ENCODE assay signal across 20 cellular contexts in the genomic region with DNA sequence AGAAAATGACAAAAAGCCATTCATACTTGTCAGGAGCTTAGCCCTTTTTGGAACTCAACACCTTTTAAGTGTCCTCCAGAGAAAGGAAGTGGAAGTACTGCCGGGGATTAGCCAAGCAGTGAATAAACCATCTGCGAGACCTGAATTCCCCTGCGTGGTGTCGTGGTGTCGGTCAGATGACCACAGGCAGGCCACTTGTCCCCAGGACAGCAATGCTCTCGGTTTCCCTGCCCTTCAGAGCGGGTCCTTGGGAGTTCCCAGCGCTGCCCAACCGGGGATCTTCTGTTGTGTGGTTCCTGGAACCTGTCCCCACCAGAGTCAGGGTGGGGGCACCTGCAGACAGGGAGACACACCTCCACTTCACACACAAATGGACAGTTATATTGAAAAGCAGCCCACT. TPM values are rescaled to one million over a fixed set of nuclear protein-coding genes. Genes with fewer than 3 reads are reported as not detected.
DNase-seq lines count a peak whose midpoint lies in the region; ATAC-seq, FAIRE-seq and TF ChIP-seq lines count a peak whose summit lies in the region.
"Had no signal": no experiment of that assay in that cellular context is flagged by ENCODE, and none has a peak within 500 bp of the region (broad histone marks: within the 10 kb centered on the region; RNA-seq: fewer than 3 reads in every experiment).

No MANE protein-coding gene starts in this region.

- no peaks in the 10 kb centered on the region for H3K27me3 Mint-ChIP-seq in stimulated activated naive CD8-positive, alpha-beta T cell treated with anti-CD3 and anti-CD28 coated beads, Interleukin-15, amount 100 ng/mL, for 72 hours

- RAD21 ChIA-PET in GM12878 (lab: Charles Lee; ENCODE audit: unreplicated experiment): interaction anchor here (0.6 to 2.1 kb wide), 5 partner anchors 9 to 1916 kb away, joined by 3 to 8 read pairs (median 3); no protein-coding TSS in a partner anchor

- POLR2A ChIA-PET in GM12878 (lab: Charles Lee): interaction anchor here (0.5 to 3.6 kb wide), 6 partner anchors 11 to 110 kb away, joined by 3 to 19 read pairs (median 4); no protein-coding TSS in a partner anchor

- no peaks in the 10 kb centered on the region for H3K9me3 ChIP-seq in GM12878 (replicated peaks; ENCODE audit: control insufficient read depth, insufficient read depth, low read length)
- H3K9me3 ChIP-seq in skeletal muscle tissue (ENCODE audit: control insufficient read depth in 3 of 3, low read length in 3 of 3): no peaks in the 10 kb centered on the region
- no peaks in the 10 kb centered on the region for H3K9me3 ChIP-seq in aorta (ENCODE audit: control insufficient read depth, low read length)
- H3K9me3 ChIP-seq: tibial nerve had no signal

- CTCF ChIA-PET in GM12878 (lab: Yijun Ruan, JAX): interaction anchor here (0.9 to 7.9 kb wide), 8 partner anchors 9 to 82 kb away, joined by 3 to 46 read pairs (median 10); no protein-coding TSS in a partner anchor

- H3K79me2 ChIP-seq in GM12878 (ENCODE audit: control insufficient read depth, insufficient read depth, low read length): no peaks in the 10 kb centered on the region; the same call in 1 of the 2 replicates

- no peaks in the 10 kb centered on the region for H3K36me3 ChIP-seq in GM12878 (ENCODE audit: control insufficient read depth in 2 of 2, insufficient read depth in 2 of 2, low read length in 1 of 2)
- no peaks in the 10 kb centered on the region for H3K36me3 ChIP-seq in skeletal muscle tissue (ENCODE audit: control insufficient read depth in 3 of 3, insufficient read depth in 3 of 3, low read length in 3 of 3)
- H3K36me3 ChIP-seq in aorta (ENCODE audit: control insufficient read depth in 1 of 2, insufficient read depth in 2 of 2, low read length in 1 of 2): peaks cover 0 to 1% of the 10 kb centered on the region in 2 donors

- H3K27me3 ChIP-seq in GM12878 (replicated peaks in 1 of 2; ENCODE audit: control insufficient read depth in 2 of 2, insufficient read depth in 2 of 2, low read length in 1 of 2) (no peaks in the 10 kb centered on the region), skeletal muscle tissue (ENCODE audit: control insufficient read depth in 3 of 3, insufficient read depth in 3 of 3, low read length in 3 of 3) (no peaks in the 10 kb centered on the region), aorta (ENCODE audit: control insufficient read depth in 1 of 2, insufficient read depth in 2 of 2, low read length in 1 of 2) (no peaks in the 10 kb centered on the region)
- H3K27me3 ChIP-seq: foreskin keratinocyte, tibial nerve had no signal

- BruUV-seq in GM12878 (replicated peaks; lab: Mats Ljungman, UMichigan): no TSS peak

- SMC1A ChIA-PET in GM12878 (lab: Charles Lee; ENCODE audit: uncharacterized antibody, unreplicated experiment): interaction anchor here (1.2 to 4.2 kb wide), 4 partner anchors 8 to 43 kb away, joined by 4 to 23 read pairs (median 12); a partner anchor contains a TSS

- no peak for DNase-seq in GM12892 (ENCODE audit: insufficient read length)
- DNase-seq in GM12878 (ENCODE audit: low read depth, low spot score): peak; percentile 69
- no peak for DNase-seq in aorta
- DNase-seq in DMS114 treated with DMSO at 0.1 percent for 48 hours (lab: John Stamatoyannopoulos, UW; ENCODE audit: unreplicated experiment): no peak
- no peak for DNase-seq in activated T-cell treated with anti-CD3 and anti-CD28 coated beads, Interleukin-2, amount 50 U/mL, for 48 hours
- no peak for DNase-seq in stimulated activated naive CD8-positive, alpha-beta T cell treated with anti-CD3 and anti-CD28 coated beads, Interleukin-15, amount 100 ng/mL, for 72 hours
- DNase-seq: activated effector memory CD4-positive, alpha-beta T cell treated with anti-CD3 and anti-CD28 coated beads, Interleukin-2, amount 50 U/mL, for 16 hours; anterior cingulate cortex; CD8-positive, alpha-beta T cell; foreskin keratinocyte; natural killer cell; NCI-H748 treated with DMSO at 0.1 percent for 48 hours; stimulated activated CD4-positive, alpha-beta T cell treated with anti-CD3 and anti-CD28 coated beads, Interleukin-2, amount 100 ng/mL, for 24 hours had no signal

- H2AFZ ChIP-seq in GM12878 (ENCODE audit: control insufficient read depth, low read depth, low read length): no peak overlapping the region
- H2AFZ ChIP-seq: GM23338 had no signal

- TF ChIP-seq EP300 in GM12878 (IDR thresholded peaks at IDR 0.05; ENCODE audit: borderline replicate concordance in 1 of 2, control insufficient read depth in 1 of 2, low read depth in 2 of 2, low read length in 2 of 2): peak; percentile 80 to 88

- no peaks in the 10 kb centered on the region; the same call in 1 of the 2 replicates for H4K20me1 ChIP-seq in GM12878 (ENCODE audit: control insufficient read depth, insufficient read depth)

- H3K4me1 ChIP-seq in GM12878 (ENCODE audit: control insufficient read depth, insufficient read depth, low read length): peaks cover 37% of the 10 kb centered on the region
- peaks cover 19 to 41% (median 33%) of the 10 kb centered on the region in 3 donors for H3K4me1 ChIP-seq in skeletal muscle tissue (ENCODE audit: control insufficient read depth in 3 of 3, insufficient read depth in 3 of 3, low read length in 3 of 3)
- H3K4me1 ChIP-seq in aorta (ENCODE audit: control insufficient read depth in 1 of 2, insufficient read depth in 2 of 2, low read length in 2 of 2): no peaks in the 10 kb centered on the region

- H3K9ac ChIP-seq in GM12878 (ENCODE audit: control insufficient read depth, insufficient read depth, low read length): no peak overlapping the region
- peak overlapping the region in 1 of 3 donors; percentile 33 for H3K9ac ChIP-seq in skeletal muscle tissue (ENCODE audit: low read depth in 1 of 3, low read length in 3 of 3)

- ATAC-seq in GM21381 (IDR thresholded peaks at IDR 0.05; ENCODE audit: unreplicated experiment) (peak; percentile 59), GM12878 (peak; percentile 74), aorta (ENCODE audit: low FRiP score) (no peak)
- no peak for ATAC-seq in stimulated activated naive CD8-positive, alpha-beta T cell treated with anti-CD3 and anti-CD28 coated beads, Interleukin-15, amount 100 ng/mL, for 72 hours
- ATAC-seq: CD8-positive, alpha-beta T cell; foreskin keratinocyte; GM23338; WTC11 had no signal

- intact Hi-C loops in GM12878 (cut with micrococcal nuclease; ENCODE audit: unreplicated experiment) (no loop called here), aorta (cut with DNase I) (no loop called here)

- peak; percentile 99 for FAIRE-seq in GM12892 (lab: Jason Lieb, UNC)
- peak; percentile 31 for FAIRE-seq in GM12878 (lab: Jason Lieb, UNC)
- FAIRE-seq: colon, RCC 7860 had no signal

- H3K27ac ChIP-seq in GM12878 (ENCODE audit: control insufficient read depth, insufficient read depth): peak overlapping the region; percentile 49
- peak overlapping the region; percentile 7 for H3K27ac ChIP-seq in skeletal muscle tissue (ENCODE audit: low read depth, low read length)
- no peak overlapping the region for H3K27ac ChIP-seq in aorta (ENCODE audit: low read depth in 1 of 2, low read length in 2 of 2)
- H3K27ac ChIP-seq: foreskin keratinocyte had no signal

- H3K4me1 Mint-ChIP-seq in stimulated activated naive CD8-positive, alpha-beta T cell treated with anti-CD3 and anti-CD28 coated beads, Interleukin-15, amount 100 ng/mL, for 72 hours: peaks cover 26% of the 10 kb centered on the region
- H3K4me1 Mint-ChIP-seq: GM23338 had no signal

- H3K4me3 ChIP-seq in GM12878: no peak overlapping the region
- no peak overlapping the region for H3K4me3 ChIP-seq in skeletal muscle tissue (ENCODE audit: low read length in 3 of 3)
- H3K4me3 ChIP-seq in aorta (ENCODE audit: low read length in 2 of 2): no peak overlapping the region
- H3K4me3 ChIP-seq: GM23338, tibial nerve had no signal

- no peak for TF ChIP-seq RAD21 in GM12878 (IDR thresholded peaks at IDR 0.05; ENCODE audit: insufficient read depth, low read depth, low read length)

- no peak for TF ChIP-seq POLR2A in GM12892 (IDR thresholded peaks at IDR 0.05; ENCODE audit: low read depth, low read length)
- TF ChIP-seq POLR2A in GM12878 (IDR thresholded peaks at IDR 0.05; ENCODE audit: low read depth, low read length): no peak

- under 1% methylated on average over 9 of the region's 9 CpGs for WGBS in GM12878 (ENCODE audit: insufficient coverage, insufficient replicate concordance, low lambda C conversion rate, missing lambda C conversion rate)
- WGBS in aorta, 2 donors: 96 to 98% methylated on average over 9 of the region's 9 CpGs

- peak overlapping the region; percentile 51; the same call in 1 of the 2 replicates for H3K4me2 ChIP-seq in GM12878 (ENCODE audit: control insufficient read depth, insufficient read depth)
- H3K4me2 ChIP-seq: GM23338 had no signal

- H3K9me3 Mint-ChIP-seq in stimulated activated naive CD8-positive, alpha-beta T cell treated with anti-CD3 and anti-CD28 coated beads, Interleukin-15, amount 100 ng/mL, for 72 hours: no peaks in the 10 kb centered on the region
- H3K9me3 Mint-ChIP-seq: CD8-positive, alpha-beta T cell; GM23338; natural killer cell; WTC11 had no signal

- H3K4me3 Mint-ChIP-seq in stimulated activated naive CD8-positive, alpha-beta T cell treated with anti-CD3 and anti-CD28 coated beads, Interleukin-15, amount 100 ng/mL, for 72 hours: no peak overlapping the region
- H3K4me3 Mint-ChIP-seq: CD8-positive, alpha-beta T cell; GM23338; natural killer cell; WTC11 had no signal

- in situ Hi-C loops in GM12878 (cut with MboI): no loop called here

- no peak overlapping the region for H3K27ac Mint-ChIP-seq in stimulated activated naive CD8-positive, alpha-beta T cell treated with anti-CD3 and anti-CD28 coated beads, Interleukin-15, amount 100 ng/mL, for 72 hours
- H3K27ac Mint-ChIP-seq: CD8-positive, alpha-beta T cell; GM23338; natural killer cell; WTC11 had no signal

- no peak for TF ChIP-seq CTCF in GM12878 (IDR thresholded peaks at IDR 0.05 in 2 of 3, conservative IDR thresholded peaks at IDR 0.05 in 1 of 3; ENCODE audit: control insufficient read depth in 2 of 3, extremely low read depth in 1 of 3, insufficient read depth in 1 of 3, low read depth in 3 of 3, low read length in 3 of 3)

RNA-seq across cellular contexts. Expression of a gene that starts 9.2 kb away (rescaled TPM):
- polyA plus RNA-seq in GM12892 (2012; ENCODE audit: missing spikeins): 7.4 TPM
- 22.6 and 27.6 TPM in 2 replicates for total RNA-seq in GM12878 (2013; cell fraction: nucleolus; rRNA removed)
- total RNA-seq in GM12878 (2014; rRNA removed) (4.7 and 15.9 TPM in 2 replicates), GM12878 (2014; rRNA removed; fragmentation: Illumina TruSeq; extraction: Trizol) (2.8 and 5.0 TPM in 2 replicates), GM12878 (2021) (10.1 and 12.2 TPM in 2 replicates), skeletal muscle tissue (2.6 TPM), aorta (1 to 10 TPM; 7.1 to 7.9 TPM)
- polyA plus RNA-seq in GM12878 (2011; ENCODE audit: low read depth): 1.5 TPM
- polyA plus RNA-seq in GM12878 (2011; rRNA removed) (1.3 and 3.7 TPM in 2 replicates), GM12878 (2014; fragmentation: Illumina TruSeq; extraction: Trizol) (2.5 and 2.8 TPM in 2 replicates), GM12878 (2014; fragmentation: Nextera tagmentation; extraction: Ambion mirVana) (1 to 10 TPM in 1 of 2 experiments, under 1 TPM in 1; 0.66 to 1.1 TPM), GM12878 (2014; rRNA removed) (2.6 and 3.2 TPM in 2 replicates), GM12878 (2016; fragmentation: Nextera tagmentation; extraction: Ambion mirVana) (1 to 10 TPM in 1 of 2 experiments, under 1 TPM in 1; 0.86 to 2.9 TPM), aorta (1 to 10 TPM; 1.1 to 2.4 TPM)
- 1.8 and 2.0 TPM in 2 replicates for polyA plus RNA-seq in GM12878 (2011; cell fraction: cytosol; rRNA removed)
- 1.9 and 2.3 TPM in 2 replicates for polyA plus RNA-seq in GM12878 (2011; cell fraction: nucleus; rRNA removed)
- 11.4 and 13.6 TPM in 2 replicates for polyA plus RNA-seq in GM12878 (2012)
- polyA minus RNA-seq in GM12878 (2011; rRNA and poly(A)+ RNA removed): 2.6 and 8.1 TPM in 2 replicates
- polyA minus RNA-seq in GM12878 (2011; cell fraction: cytosol; rRNA and poly(A)+ RNA removed): 1.2 and 1.8 TPM in 2 replicates
- 0.85 and 3.2 TPM in 2 replicates for polyA minus RNA-seq in GM12878 (2011; cell fraction: nucleus; rRNA and poly(A)+ RNA removed)

RNA-seq across cellular contexts. Expression of a gene that starts 50.3 kb away (rescaled TPM):
- 51.9 TPM for polyA plus RNA-seq in GM12892 (2012; ENCODE audit: missing spikeins)
- 209 and 221 TPM in 2 replicates for total RNA-seq in GM12878 (2013; cell fraction: nucleolus; rRNA removed)
- total RNA-seq in GM12878 (2014; rRNA removed): 20.1 and 24.2 TPM in 2 replicates
- total RNA-seq in GM12878 (2014; rRNA removed; fragmentation: Illumina TruSeq; extraction: Trizol): 10.6 and 12.3 TPM in 2 replicates
- total RNA-seq in GM12878 (2021): 30.9 and 32.3 TPM in 2 replicates
- 47.3 TPM for polyA plus RNA-seq in GM12878 (2011; ENCODE audit: low read depth)
- 60.0 and 76.6 TPM in 2 replicates for polyA plus RNA-seq in GM12878 (2011; rRNA removed)
- 47.9 and 67.2 TPM in 2 replicates for polyA plus RNA-seq in GM12878 (2011; cell fraction: cytosol; rRNA removed)
- 282 and 381 TPM in 2 replicates for polyA plus RNA-seq in GM12878 (2011; cell fraction: nucleus; rRNA removed)
- polyA plus RNA-seq in GM12878 (2012): 32.5 and 62.6 TPM in 2 replicates
- 28.7 and 37.7 TPM in 2 replicates for polyA plus RNA-seq in GM12878 (2014; fragmentation: Illumina TruSeq; extraction: Trizol)
- 1 to 10 TPM; 4.5 to 5.2 TPM for polyA plus RNA-seq in GM12878 (2014; fragmentation: Nextera tagmentation; extraction: Ambion mirVana)
- polyA plus RNA-seq in GM12878 (2014; rRNA removed): 24.7 and 27.4 TPM in 2 replicates
- polyA plus RNA-seq in GM12878 (2016; fragmentation: Nextera tagmentation; extraction: Ambion mirVana): 10 to 100 TPM; 19.9 to 23.5 TPM
- 81.5 and 87.0 TPM in 2 replicates for polyA minus RNA-seq in GM12878 (2011; rRNA and poly(A)+ RNA removed)
- 26.9 and 29.1 TPM in 2 replicates for polyA minus RNA-seq in GM12878 (2011; cell fraction: cytosol; rRNA and poly(A)+ RNA removed)
- 43.3 and 45.3 TPM in 2 replicates for polyA minus RNA-seq in GM12878 (2011; cell fraction: nucleus; rRNA and poly(A)+ RNA removed)
- 8.9 TPM for total RNA-seq in skeletal muscle tissue
- 10 to 100 TPM in 1 of 2 donors, 1 to 10 TPM in 1; 5.8 to 17.5 TPM for total RNA-seq in aorta
- 10 to 100 TPM in 1 of 2 donors, under 1 TPM in 1; 0.31 to 10.5 TPM for polyA plus RNA-seq in aorta
- total RNA-seq: CD8-positive, alpha-beta T cell; natural killer cell had no signal
- polyA plus RNA-seq: GM23338 had no signal

Comparison
In these comparisons a context has a peak if more than half of its experiments do, and no peak if none do; other contexts are left out.
1. ATAC-seq: peak in GM21381 (single experiment) and GM12878 (single experiment); none in aorta (single experiment) and stimulated activated naive CD8-positive, alpha-beta T cell treated with anti-CD3 and anti-CD28 coated beads, Interleukin-15, amount 100 ng/mL, for 72 hours (single experiment).
2. H3K27ac ChIP-seq: peak in GM12878 (single experiment) and skeletal muscle tissue (single experiment); none in aorta (0 of 2).